1 cellular context compared by ENCODE assay signal in genomic region chr2:55048925-55049793, GRCh38.
TF ChIP-seq lines count a peak whose summit lies in the region.

No MANE protein-coding gene starts in this region.

TF ChIP-seq in K562, 482 proteins besides CTCF, POLR2A, EP300 and RAD21 (continued from another document and continues in another):
- TF ChIP-seq ZBTB33 (CRISPR knock-in tag; IDR thresholded peaks at IDR 0.05) (no peak), ZBTB11 (CRISPR knock-in tag; IDR thresholded peaks at IDR 0.05) (peak in 1 of 3 experiments; percentile 70; a peak in 2 of 6 replicates), DDX20 (tag; IDR thresholded peaks at IDR 0.05; ENCODE audit: low read depth) (no peak), PHF21A (IDR thresholded peaks at IDR 0.05; ENCODE audit: borderline replicate concordance, low read depth) (no peak), BCOR (IDR thresholded peaks at IDR 0.05) (peak; percentile 37), EWSR1 (IDR thresholded peaks at IDR 0.05; ENCODE audit: borderline replicate concordance, low read depth, partially characterized antibody) (no peak), BCL6 (CRISPR knock-in tag; IDR thresholded peaks at IDR 0.05) (no peak), TEAD4 (IDR thresholded peaks at IDR 0.05; ENCODE audit: low read length) (peak; percentile 56), TEAD4 (CRISPR knock-in tag; IDR thresholded peaks at IDR 0.05; ENCODE audit: borderline replicate concordance) (no peak), STAG1 (CRISPR knock-in tag; IDR thresholded peaks at IDR 0.05; ENCODE audit: borderline replicate concordance) (no peak), MNT (conservative IDR thresholded peaks at IDR 0.05) (peak; percentile 87 to 93), SMAD1 (IDR thresholded peaks at IDR 0.05; ENCODE audit: low read depth, low read length, partially characterized antibody) (no peak), ZNF274 (IDR thresholded peaks at IDR 0.05; ENCODE audit: borderline replicate concordance, low read depth, low read length) (no peak), E2F1 (CRISPR knock-in tag; IDR thresholded peaks at IDR 0.05) (peak; percentile 58; the same call in 1 of the 2 replicates), ZNF311 (CRISPR knock-in tag; IDR thresholded peaks at IDR 0.05) (no peak), KLF13 (tag; IDR thresholded peaks at IDR 0.05; ENCODE audit: borderline replicate concordance, low read depth) (peak; percentile 30; the same call in 1 of the 2 replicates), SMARCA5 (IDR thresholded peaks at IDR 0.05) (peak; percentile 57; the same call in 1 of the 2 replicates), PBX2 (CRISPR knock-in tag; IDR thresholded peaks at IDR 0.05; ENCODE audit: low read depth) (no peak), PBX2 (tag; conservative IDR thresholded peaks at IDR 0.05; ENCODE audit: low read depth) (no peak), PRMT5 (CRISPR knock-in tag; IDR thresholded peaks at IDR 0.05) (no peak), SMAD4 (CRISPR knock-in tag; conservative IDR thresholded peaks at IDR 0.05) (0 out of 2 replicates have a peak, but pooled peaks have one; percentile 52), TCFL5 (CRISPR knock-in tag; conservative IDR thresholded peaks at IDR 0.05) (no peak), PTTG1 (tag; IDR thresholded peaks at IDR 0.05; ENCODE audit: low read depth) (no peak), NFIC (IDR thresholded peaks at IDR 0.05) (peak; percentile 69), IFI16 (CRISPR knock-in tag; IDR thresholded peaks at IDR 0.05) (no peak), RFX5 (IDR thresholded peaks at IDR 0.05; ENCODE audit: low read depth, low read length) (no peak), HOXB6 (CRISPR knock-in tag; IDR thresholded peaks at IDR 0.05; ENCODE audit: borderline replicate concordance) (no peak), SLC30A9 (CRISPR knock-in tag; IDR thresholded peaks at IDR 0.05) (no peak), CUX1 (CRISPR knock-in tag; IDR thresholded peaks at IDR 0.05) (no peak), ZNF75A (CRISPR knock-in tag; IDR thresholded peaks at IDR 0.05) (no peak), GABPA (tag; conservative IDR thresholded peaks at IDR 0.05; ENCODE audit: low read depth) (0 out of 2 replicates have a peak, but pooled peaks have one; percentile 8), ZNF384 (IDR thresholded peaks at IDR 0.05; ENCODE audit: low read depth, low read length) (no peak), E2F8 (IDR thresholded peaks at IDR 0.05; ENCODE audit: low read depth, partially characterized antibody) (no peak), MCM5 (IDR thresholded peaks at IDR 0.05; ENCODE audit: low read depth) (no peak), ZBTB17 (CRISPR knock-in tag; IDR thresholded peaks at IDR 0.05) (0 out of 2 replicates have a peak, but pooled peaks have one; percentile 33), NFE2L1 (tag; IDR thresholded peaks at IDR 0.05; ENCODE audit: borderline replicate concordance, low read depth) (no peak), YY1 (IDR thresholded peaks at IDR 0.05; ENCODE audit: borderline replicate concordance in 1 of 3, control insufficient read depth in 1 of 3, extremely low read depth in 1 of 3, insufficient read depth in 3 of 3, insufficient read length in 1 of 3, insufficient replicate concordance in 2 of 3, low read depth in 1 of 3, low read length in 2 of 3) (peak in 2 of 3 experiments; percentile 55 to 79), MIER1 (IDR thresholded peaks at IDR 0.05; ENCODE audit: low read depth) (peak; percentile 41; the same call in 1 of the 2 replicates), CBX3 (IDR thresholded peaks at IDR 0.05; ENCODE audit: borderline replicate concordance in 1 of 2, low read length in 2 of 2) (peak in 1 of 2 experiments; percentile 66; a peak in 1 of 3 replicates), ZNF707 (CRISPR knock-in tag; conservative IDR thresholded peaks at IDR 0.05) (no peak), ELF4 (CRISPR knock-in tag; IDR thresholded peaks at IDR 0.05) (no peak), MLLT1 (IDR thresholded peaks at IDR 0.05) (peak; percentile 91 to 92), ZNF445 (CRISPR knock-in tag; IDR thresholded peaks at IDR 0.05; ENCODE audit: low read depth) (no peak)
